In genomic region chr14:24679248-24680085, GRCh38 we compare ENCODE assay signal across 1 cellular context.
A peak's percentile ranks its signal among the peaks of the same experiment; 100 is the strongest.
TF ChIP-seq lines count a peak whose summit lies in the region.

No MANE protein-coding gene starts in this region.

TF ChIP-seq in HepG2, 621 proteins besides CTCF, POLR2A, EP300 and RAD21 (continued from another document):
- no peak for TF ChIP-seq MYPOP (CRISPR knock-in tag; IDR thresholded peaks at IDR 0.05)
- no peak for TF ChIP-seq ZNF205 (CRISPR knock-in tag; IDR thresholded peaks at IDR 0.05)
- TF ChIP-seq NRL (CRISPR knock-in tag; IDR thresholded peaks at IDR 0.05; ENCODE audit: borderline replicate concordance), result no peak
- 0 out of 2 replicates have a peak, but pooled peaks have one; percentile 28 for TF ChIP-seq UBTF (CRISPR knock-in tag; IDR thresholded peaks at IDR 0.05)
- no peak for TF ChIP-seq FOXC1 (CRISPR knock-in tag; IDR thresholded peaks at IDR 0.05; ENCODE audit: borderline replicate concordance)
- no peak for TF ChIP-seq TBP (CRISPR knock-in tag; IDR thresholded peaks at IDR 0.05)
- TF ChIP-seq AKAP8 (CRISPR knock-in tag; IDR thresholded peaks at IDR 0.05), result no peak
- 0 out of 2 replicates have a peak, but pooled peaks have one; percentile 48 for TF ChIP-seq ZFP41 (CRISPR knock-in tag; IDR thresholded peaks at IDR 0.05; ENCODE audit: borderline replicate concordance)
- 0 out of 2 replicates have a peak, but pooled peaks have one; percentile 35 for TF ChIP-seq ZNF790 (CRISPR knock-in tag; IDR thresholded peaks at IDR 0.05; ENCODE audit: borderline replicate concordance)
- no peak for TF ChIP-seq KLF11 (CRISPR knock-in tag; IDR thresholded peaks at IDR 0.05)
- TF ChIP-seq MAZ (IDR thresholded peaks at IDR 0.05; ENCODE audit: borderline replicate concordance, low read depth, low read length), result no peak
- no peak for TF ChIP-seq MAZ (CRISPR knock-in tag; IDR thresholded peaks at IDR 0.05; ENCODE audit: low read depth)
- TF ChIP-seq DZIP1 (CRISPR knock-in tag; IDR thresholded peaks at IDR 0.05), result no peak
- TF ChIP-seq HOXA7 (CRISPR knock-in tag; IDR thresholded peaks at IDR 0.05), result no peak
- TF ChIP-seq ZNF781 (CRISPR knock-in tag; IDR thresholded peaks at IDR 0.05; ENCODE audit: borderline replicate concordance, not compliant biosample characterization), result no peak
- TF ChIP-seq PHF20 (CRISPR knock-in tag; IDR thresholded peaks at IDR 0.05), result peak; percentile 47; the same call in 1 of the 2 replicates
- TF ChIP-seq ZNF232 (CRISPR knock-in tag; IDR thresholded peaks at IDR 0.05; ENCODE audit: borderline replicate concordance), result no peak
- no peak for TF ChIP-seq ZKSCAN1 (IDR thresholded peaks at IDR 0.05; ENCODE audit: low read length)
- no peak for TF ChIP-seq NR3C1 (CRISPR knock-in tag; IDR thresholded peaks at IDR 0.05)
- no peak for TF ChIP-seq SMAD9 (CRISPR knock-in tag; IDR thresholded peaks at IDR 0.05)
- TF ChIP-seq, protein P1, sequence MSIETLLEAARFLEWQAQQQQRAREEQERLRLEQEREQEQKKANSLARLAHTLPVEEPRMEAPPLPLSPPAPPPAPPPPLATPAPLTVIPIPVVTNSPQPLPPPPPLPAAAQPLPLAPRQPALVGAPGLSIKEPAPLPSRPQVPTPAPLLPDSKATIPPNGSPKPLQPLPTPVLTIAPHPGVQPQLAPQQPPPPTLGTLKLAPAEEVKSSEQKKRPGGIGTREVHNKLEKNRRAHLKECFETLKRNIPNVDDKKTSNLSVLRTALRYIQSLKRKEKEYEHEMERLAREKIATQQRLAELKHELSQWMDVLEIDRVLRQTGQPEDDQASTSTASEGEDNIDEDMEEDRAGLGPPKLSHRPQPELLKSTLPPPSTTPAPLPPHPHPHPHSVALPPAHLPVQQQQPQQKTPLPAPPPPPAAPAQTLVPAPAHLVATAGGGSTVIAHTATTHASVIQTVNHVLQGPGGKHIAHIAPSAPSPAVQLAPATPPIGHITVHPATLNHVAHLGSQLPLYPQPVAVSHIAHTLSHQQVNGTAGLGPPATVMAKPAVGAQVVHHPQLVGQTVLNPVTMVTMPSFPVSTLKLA (IDR thresholded peaks at IDR 0.05), result peak; percentile 72
- TF ChIP-seq GLMP (CRISPR knock-in tag; IDR thresholded peaks at IDR 0.05; ENCODE audit: borderline replicate concordance), result 0 out of 2 replicates have a peak, but pooled peaks have one; percentile 54
- TF ChIP-seq ASH2L (IDR thresholded peaks at IDR 0.05; ENCODE audit: insufficient read length, low read depth, low read length), result peak; percentile 13
- TF ChIP-seq NONO (IDR thresholded peaks at IDR 0.05), result no peak
- 0 out of 2 replicates have a peak, but pooled peaks have one; percentile 6 for TF ChIP-seq NONO (CRISPR knock-in tag; conservative IDR thresholded peaks at IDR 0.05)
- TF ChIP-seq, protein P2, sequence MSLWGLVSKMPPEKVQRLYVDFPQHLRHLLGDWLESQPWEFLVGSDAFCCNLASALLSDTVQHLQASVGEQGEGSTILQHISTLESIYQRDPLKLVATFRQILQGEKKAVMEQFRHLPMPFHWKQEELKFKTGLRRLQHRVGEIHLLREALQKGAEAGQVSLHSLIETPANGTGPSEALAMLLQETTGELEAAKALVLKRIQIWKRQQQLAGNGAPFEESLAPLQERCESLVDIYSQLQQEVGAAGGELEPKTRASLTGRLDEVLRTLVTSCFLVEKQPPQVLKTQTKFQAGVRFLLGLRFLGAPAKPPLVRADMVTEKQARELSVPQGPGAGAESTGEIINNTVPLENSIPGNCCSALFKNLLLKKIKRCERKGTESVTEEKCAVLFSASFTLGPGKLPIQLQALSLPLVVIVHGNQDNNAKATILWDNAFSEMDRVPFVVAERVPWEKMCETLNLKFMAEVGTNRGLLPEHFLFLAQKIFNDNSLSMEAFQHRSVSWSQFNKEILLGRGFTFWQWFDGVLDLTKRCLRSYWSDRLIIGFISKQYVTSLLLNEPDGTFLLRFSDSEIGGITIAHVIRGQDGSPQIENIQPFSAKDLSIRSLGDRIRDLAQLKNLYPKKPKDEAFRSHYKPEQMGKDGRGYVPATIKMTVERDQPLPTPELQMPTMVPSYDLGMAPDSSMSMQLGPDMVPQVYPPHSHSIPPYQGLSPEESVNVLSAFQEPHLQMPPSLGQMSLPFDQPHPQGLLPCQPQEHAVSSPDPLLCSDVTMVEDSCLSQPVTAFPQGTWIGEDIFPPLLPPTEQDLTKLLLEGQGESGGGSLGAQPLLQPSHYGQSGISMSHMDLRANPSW (CRISPR knock-in tag; IDR thresholded peaks at IDR 0.05; ENCODE audit: borderline replicate concordance), result 0 out of 2 replicates have a peak, but pooled peaks have one; percentile 32
- TF ChIP-seq, protein P3, sequence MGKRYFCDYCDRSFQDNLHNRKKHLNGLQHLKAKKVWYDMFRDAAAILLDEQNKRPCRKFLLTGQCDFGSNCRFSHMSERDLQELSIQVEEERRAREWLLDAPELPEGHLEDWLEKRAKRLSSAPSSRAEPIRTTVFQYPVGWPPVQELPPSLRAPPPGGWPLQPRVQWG (CRISPR knock-in tag; IDR thresholded peaks at IDR 0.05; ENCODE audit: borderline replicate concordance, low read depth), result 0 out of 2 replicates have a peak, but pooled peaks have one; percentile 75
- 0 out of 2 replicates have a peak, but pooled peaks have one; percentile 40 for TF ChIP-seq IKZF1 (IDR thresholded peaks at IDR 0.05)
- TF ChIP-seq, protein P4, sequence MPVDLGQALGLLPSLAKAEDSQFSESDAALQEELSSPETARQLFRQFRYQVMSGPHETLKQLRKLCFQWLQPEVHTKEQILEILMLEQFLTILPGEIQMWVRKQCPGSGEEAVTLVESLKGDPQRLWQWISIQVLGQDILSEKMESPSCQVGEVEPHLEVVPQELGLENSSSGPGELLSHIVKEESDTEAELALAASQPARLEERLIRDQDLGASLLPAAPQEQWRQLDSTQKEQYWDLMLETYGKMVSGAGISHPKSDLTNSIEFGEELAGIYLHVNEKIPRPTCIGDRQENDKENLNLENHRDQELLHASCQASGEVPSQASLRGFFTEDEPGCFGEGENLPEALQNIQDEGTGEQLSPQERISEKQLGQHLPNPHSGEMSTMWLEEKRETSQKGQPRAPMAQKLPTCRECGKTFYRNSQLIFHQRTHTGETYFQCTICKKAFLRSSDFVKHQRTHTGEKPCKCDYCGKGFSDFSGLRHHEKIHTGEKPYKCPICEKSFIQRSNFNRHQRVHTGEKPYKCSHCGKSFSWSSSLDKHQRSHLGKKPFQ (CRISPR knock-in tag; IDR thresholded peaks at IDR 0.05; ENCODE audit: insufficient replicate concordance), result peak; percentile 39
- TF ChIP-seq TOPORS (CRISPR knock-in tag; IDR thresholded peaks at IDR 0.05), result no peak
- TF ChIP-seq SOX13 (IDR thresholded peaks at IDR 0.05), result no peak
- 0 out of 4 replicates have a peak, but pooled peaks of 1 of the 2 experiments have one; percentile 28 for TF ChIP-seq SOX13 (CRISPR knock-in tag; conservative IDR thresholded peaks at IDR 0.05 in 1 of 2, IDR thresholded peaks at IDR 0.05 in 1 of 2)
- peak; percentile 90; the same call in 1 of the 2 replicates for TF ChIP-seq ZNF737 (CRISPR knock-in tag; IDR thresholded peaks at IDR 0.05; ENCODE audit: borderline replicate concordance)
- TF ChIP-seq ZNF414 (CRISPR knock-in tag; IDR thresholded peaks at IDR 0.05), result no peak
- TF ChIP-seq PAF1 (CRISPR knock-in tag; IDR thresholded peaks at IDR 0.05), result no peak
- no peak for TF ChIP-seq ZNF546 (CRISPR knock-in tag; conservative IDR thresholded peaks at IDR 0.05)
- TF ChIP-seq HOXA9 (CRISPR knock-in tag; IDR thresholded peaks at IDR 0.05; ENCODE audit: borderline replicate concordance), result 0 out of 2 replicates have a peak, but pooled peaks have one; percentile 18
- no peak for TF ChIP-seq ATF7-NPFF (CRISPR knock-in tag; IDR thresholded peaks at IDR 0.05; ENCODE audit: low read depth)
- TF ChIP-seq ZNF224 (CRISPR knock-in tag; IDR thresholded peaks at IDR 0.05), result 0 out of 2 replicates have a peak, but pooled peaks have one; percentile 22
